Comparison of ENCODE assay signal across 15 cellular contexts in genomic region chr20:10448270-10449156, GRCh38. TPM values are rescaled to one million over a fixed set of nuclear protein-coding genes. Genes with fewer than 3 reads are reported as not detected.
DNase-seq lines count a peak whose midpoint lies in the region; ATAC-seq and TF ChIP-seq lines count a peak whose summit lies in the region.
"Had no signal": no experiment of that assay in that cellular context is flagged by ENCODE, and none has a peak within 500 bp of the region (broad histone marks: within the 10 kb centered on the region; RNA-seq: fewer than 3 reads in every experiment).

No MANE protein-coding gene starts in this region.

- H3K27me3 Mint-ChIP-seq in activated T-helper 17 cell treated with anti-CD3 and anti-CD28 coated beads, Interleukin-2, amount 50 U/mL, for 72 hours = no peaks in the 10 kb centered on the region
- H3K27me3 Mint-ChIP-seq: activated CD8-positive, alpha-beta T cell treated with anti-CD3 and anti-CD28 coated beads for 36 hours had no signal

- H3K27ac ChIP-seq in KOPT-K1 (ENCODE audit: low read depth, low read length, poor library complexity, severe bottlenecking) (peak overlapping the region; percentile 75), liver (ENCODE audit: low read depth in 1 of 2, low read length in 2 of 2) (no peak overlapping the region), right atrium auricular region (no peak overlapping the region)
- H3K27ac ChIP-seq: heart left ventricle had no signal

- ATAC-seq in activated T-helper 17 cell treated with anti-CD3 and anti-CD28 coated beads, Interleukin-2, amount 50 U/mL, for 72 hours (replicated peaks) = no peak
- ATAC-seq in HG03460 (IDR thresholded peaks at IDR 0.05; ENCODE audit: unreplicated experiment) = no peak
- ATAC-seq: activated CD8-positive, alpha-beta T cell treated with anti-CD3 and anti-CD28 coated beads for 36 hours; heart left ventricle had no signal

- WGBS in liver = 79% methylated on average over 6 of the region's 6 CpGs

- no peak overlapping the region for H3K27ac Mint-ChIP-seq in activated T-helper 17 cell treated with anti-CD3 and anti-CD28 coated beads, Interleukin-2, amount 50 U/mL, for 72 hours
- H3K27ac Mint-ChIP-seq: activated CD8-positive, alpha-beta T cell treated with anti-CD3 and anti-CD28 coated beads for 36 hours had no signal

- no peak for TF ChIP-seq RAD21 in liver (IDR thresholded peaks at IDR 0.05)

- peaks cover 3 to 8% (median 5%) of the 10 kb centered on the region in 4 donors for H3K4me1 ChIP-seq in liver (ENCODE audit: control insufficient read depth in 4 of 4, insufficient read depth in 4 of 4, low read length in 3 of 4)
- H3K4me1 ChIP-seq in right atrium auricular region = no peaks in the 10 kb centered on the region

- peak overlapping the region; percentile 73 for H3K4me3 Mint-ChIP-seq in activated T-helper 17 cell treated with anti-CD3 and anti-CD28 coated beads, Interleukin-2, amount 50 U/mL, for 72 hours

- H3K36me3 ChIP-seq in KOPT-K1 (ENCODE audit: insufficient read depth, low read length) (0 out of 2 replicates have a peak, but pooled peaks cover 5% of the 10 kb centered on the region), liver (ENCODE audit: control insufficient read depth in 4 of 4, insufficient read depth in 3 of 4, low read depth in 1 of 4, low read length in 3 of 4) (no peaks in the 10 kb centered on the region), right atrium auricular region (no peaks in the 10 kb centered on the region)
- H3K36me3 ChIP-seq: heart left ventricle, MG63 had no signal

- H3K9ac ChIP-seq in liver (ENCODE audit: low read depth in 1 of 2, low read length in 2 of 2) = no peak overlapping the region

- no peaks in the 10 kb centered on the region for H3K36me3 Mint-ChIP-seq in activated T-helper 17 cell treated with anti-CD3 and anti-CD28 coated beads, Interleukin-2, amount 50 U/mL, for 72 hours (ENCODE audit: low read depth)

- H3K27me3 ChIP-seq in liver (ENCODE audit: control insufficient read depth in 4 of 4, insufficient read depth in 4 of 4, low read length in 3 of 4) (no peaks in the 10 kb centered on the region), right atrium auricular region (no peaks in the 10 kb centered on the region)
- H3K27me3 ChIP-seq: heart left ventricle, MG63 had no signal

- peaks cover 23% of the 10 kb centered on the region for H3K4me1 Mint-ChIP-seq in activated T-helper 17 cell treated with anti-CD3 and anti-CD28 coated beads, Interleukin-2, amount 50 U/mL, for 72 hours

- H3K9me3 ChIP-seq in KOPT-K1 (ENCODE audit: insufficient read depth, low read length, poor library complexity, severe bottlenecking) (no peaks in the 10 kb centered on the region), liver (ENCODE audit: control insufficient read depth in 4 of 4, low read length in 3 of 4) (no peaks in the 10 kb centered on the region), right atrium auricular region (no peaks in the 10 kb centered on the region)
- H3K9me3 ChIP-seq: heart left ventricle, MG63 had no signal

- no peaks in the 10 kb centered on the region for H3K9me3 Mint-ChIP-seq in activated T-helper 17 cell treated with anti-CD3 and anti-CD28 coated beads, Interleukin-2, amount 50 U/mL, for 72 hours
- H3K9me3 Mint-ChIP-seq: activated CD8-positive, alpha-beta T cell treated with anti-CD3 and anti-CD28 coated beads for 36 hours had no signal

- H3K4me3 ChIP-seq in liver (ENCODE audit: low read depth in 1 of 3, low read length in 3 of 3) (no peak overlapping the region), right atrium auricular region (no peak overlapping the region)
- H3K4me3 ChIP-seq: heart left ventricle, MG63 had no signal

- DNase-seq in NCI-H2227 treated with DMSO at 0.1 percent for 48 hours (lab: John Stamatoyannopoulos, UW) (peak; percentile 16), NCI-H2227 (lab: John Stamatoyannopoulos, UW; ENCODE audit: unreplicated experiment) (no peak), right atrium auricular region (ENCODE audit: low spot score) (no peak), NCI-H1048 (lab: John Stamatoyannopoulos, UW) (no peak)
- DNase-seq: ACHN; activated CD8-positive, alpha-beta T cell treated with anti-CD3 and anti-CD28 coated beads for 36 hours; effector CD4-positive, alpha-beta T cell; heart left ventricle; NK-92 treated with Interleukin-12 subunit alpha and Interleukin-12 subunit beta, amount 100 ng/mL, for 24 hours; SW 1271 had no signal

- TF ChIP-seq CTCF in liver (IDR thresholded peaks at IDR 0.05; ENCODE audit: low read depth, low read length, missing input control) = no peak
- no peak for TF ChIP-seq CTCF in right atrium auricular region (IDR thresholded peaks at IDR 0.05)

TF ChIP-seq in liver, 16 proteins besides CTCF, POLR2A, EP300 and RAD21:
- TF ChIP-seq SP1 (IDR thresholded peaks at IDR 0.05) (no peak), YY1 (IDR thresholded peaks at IDR 0.05) (peak; percentile 15), RXRA (IDR thresholded peaks at IDR 0.05) (peak in 1 of 2 donors; percentile 43), HNF4A (conservative IDR thresholded peaks at IDR 0.05) (peak; percentile 90), HNF4G (IDR thresholded peaks at IDR 0.05) (peak; percentile 36)

RNA-seq across cellular contexts. Expression of gene SLX4IP, which starts 13.4 kb away (rescaled TPM):
- total RNA-seq in activated T-helper 17 cell treated with anti-CD3 and anti-CD28 coated beads, Interleukin-2, amount 50 U/mL, for 72 hours = 1 to 10 TPM; 3.9 to 4.0 TPM
- total RNA-seq in liver (1 to 10 TPM; 3.1 to 3.4 TPM), right atrium auricular region (1 to 10 TPM; 1.1 to 2.0 TPM)
- polyA plus RNA-seq in liver = 1 to 10 TPM; 1.1 to 2.4 TPM

RNA-seq across cellular contexts. Expression of gene MKKS, which starts 14.5 kb away (rescaled TPM):
- total RNA-seq in activated T-helper 17 cell treated with anti-CD3 and anti-CD28 coated beads, Interleukin-2, amount 50 U/mL, for 72 hours = 1 to 10 TPM; 3.2 to 5.4 TPM
- total RNA-seq in liver (10 to 100 TPM in 1 of 2 donors, 1 to 10 TPM in 1; 8.3 to 19.1 TPM), right atrium auricular region (10 to 100 TPM; 12.4 to 15.4 TPM)
- polyA plus RNA-seq in liver = 10 to 100 TPM; 12.8 to 16.5 TPM
